ENCODE assay signal across 17 cellular contexts in the genomic region with DNA sequence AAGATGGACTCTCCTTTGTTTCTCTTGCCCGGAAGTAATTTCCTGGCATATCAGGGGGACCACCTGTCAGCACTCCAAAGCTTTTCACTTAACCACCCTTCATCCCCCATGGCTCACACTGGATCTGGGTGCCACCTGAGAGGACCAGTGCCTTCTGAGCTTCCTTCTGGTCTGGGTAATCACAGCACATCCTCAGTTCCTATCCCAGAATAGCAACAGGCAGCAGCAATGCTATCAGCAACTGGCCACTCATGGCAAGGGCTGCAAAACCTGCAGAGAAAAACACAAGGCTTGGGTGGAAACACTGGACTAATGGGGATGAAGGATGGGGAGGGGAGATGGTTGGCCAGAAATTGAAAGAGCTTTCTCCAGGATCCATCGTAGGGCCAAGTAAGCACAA. TPM values are rescaled to one million over a fixed set of nuclear protein-coding genes. Genes with fewer than 3 reads are reported as not detected.
"Had no signal": no experiment of that assay in that cellular context is flagged by ENCODE, and none has a peak within 500 bp of the region (broad histone marks: within the 10 kb centered on the region; RNA-seq: fewer than 3 reads in every experiment).

No MANE protein-coding gene starts in this region.

- DNase-seq: activated CD4-positive, alpha-beta T cell treated with anti-CD3 and anti-CD28 coated beads for 48 hours; activated CD8-positive, alpha-beta memory T cell treated with anti-CD3 and anti-CD28 coated beads, Interleukin-2, amount 50 U/mL, for 48 hours; activated CD8-positive, alpha-beta T cell treated with anti-CD3 and anti-CD28 coated beads, Interleukin-2, amount 10 ng/mL, durations not matched to agents 7 days and 5 days; activated naive CD4-positive, alpha-beta T cell; activated naive CD8-positive, alpha-beta T cell treated with anti-CD3 and anti-CD28 coated beads, Interleukin-2, amount 50 U/mL, for 24 hours; glutamatergic neuron; pancreas; stimulated activated CD4-positive, alpha-beta T cell treated with anti-CD3 and anti-CD28 coated beads, Interleukin-4, amount 100 ng/mL, for 4 hours; stomach had no signal

- ATAC-seq: activated CD8-positive, alpha-beta T cell treated with anti-CD3 and anti-CD28 coated beads, Interleukin-2, amount 10 ng/mL, durations not matched to agents 7 days and 5 days; activated naive CD8-positive, alpha-beta T cell treated with anti-CD3 and anti-CD28 coated beads, Interleukin-2, amount 50 U/mL, for 24 hours; pancreas; WTC11 had no signal

- H3K9me3 Mint-ChIP-seq: activated naive CD8-positive, alpha-beta T cell treated with anti-CD3 and anti-CD28 coated beads, Interleukin-2, amount 50 U/mL, for 24 hours; activated T-helper 1 cell treated with anti-CD3 and anti-CD28 coated beads, Interleukin-12 subunit alpha, Interleukin-12 subunit beta, Interleukin-2, Interleukin-4 antibody, amounts not matched to agents 30 ng/mL and 10 ng/mL and 1 ng/mL, durations not matched to agents 14 hours and 24 hours and 36 hours had no signal

- H3K4me1 Mint-ChIP-seq: activated naive CD8-positive, alpha-beta T cell treated with anti-CD3 and anti-CD28 coated beads, Interleukin-2, amount 50 U/mL, for 24 hours; memory B cell; neural crest cell had no signal

- H3K27ac Mint-ChIP-seq: activated CD8-positive, alpha-beta T cell treated with anti-CD3 and anti-CD28 coated beads, Interleukin-2, amount 10 ng/mL, durations not matched to agents 7 days and 5 days; activated naive CD8-positive, alpha-beta T cell treated with anti-CD3 and anti-CD28 coated beads, Interleukin-2, amount 50 U/mL, for 24 hours; activated T-helper 1 cell treated with anti-CD3 and anti-CD28 coated beads, Interleukin-12 subunit alpha, Interleukin-12 subunit beta, Interleukin-2, Interleukin-4 antibody, amounts not matched to agents 30 ng/mL and 10 ng/mL and 1 ng/mL, durations not matched to agents 14 hours and 24 hours and 36 hours; memory B cell had no signal

- H3K36me3 Mint-ChIP-seq: memory B cell had no signal

- H3K4me3 Mint-ChIP-seq: activated CD8-positive, alpha-beta T cell treated with anti-CD3 and anti-CD28 coated beads, Interleukin-2, amount 10 ng/mL, durations not matched to agents 7 days and 5 days; activated naive CD8-positive, alpha-beta T cell treated with anti-CD3 and anti-CD28 coated beads, Interleukin-2, amount 50 U/mL, for 24 hours; activated T-helper 1 cell treated with anti-CD3 and anti-CD28 coated beads, Interleukin-12 subunit alpha, Interleukin-12 subunit beta, Interleukin-2, Interleukin-4 antibody, amounts not matched to agents 30 ng/mL and 10 ng/mL and 1 ng/mL, durations not matched to agents 14 hours and 24 hours and 36 hours; memory B cell; neural crest cell; WTC11 had no signal

RNA-seq across cellular contexts. Expression of a gene that starts 59.9 kb away (rescaled TPM):
- total RNA-seq: ascending aorta, esophagus muscularis mucosa, pancreas, stomach, thoracic aorta, urinary bladder, WTC11 had no signal
